Comparison of ENCODE assay signal across 16 cellular contexts in genomic region chr6:135251416-135251815, GRCh38.
DNase-seq lines count a peak whose midpoint lies in the region; ATAC-seq and TF ChIP-seq lines count a peak whose summit lies in the region.
"Had no signal": no experiment of that assay in that cellular context is flagged by ENCODE, and none has a peak within 500 bp of the region (broad histone marks: within the 10 kb centered on the region; RNA-seq: fewer than 3 reads in every experiment).

No MANE protein-coding gene starts in this region.

- H3K4me1 ChIP-seq in breast epithelium = no peaks in the 10 kb centered on the region
- H3K4me1 ChIP-seq: foreskin keratinocyte, tibial artery had no signal

- no peak overlapping the region for H3K4me3 ChIP-seq in breast epithelium
- H3K4me3 ChIP-seq: tibial artery had no signal

- no peak for TF ChIP-seq POLR2A in breast epithelium (IDR thresholded peaks at IDR 0.05)

- no peaks in the 10 kb centered on the region for H3K36me3 Mint-ChIP-seq in activated CD4-positive, alpha-beta memory T cell treated with anti-CD3 and anti-CD28 coated beads, Interleukin-2, amount 10 ng/mL, durations not matched to agents 7 days and 5 days (ENCODE audit: low read depth)
- H3K36me3 Mint-ChIP-seq: IgD-negative memory B cell had no signal

- DNase-seq in T47D (ENCODE audit: low read depth in 1 of 2, low spot score in 1 of 2) (peak; percentile 6 to 92), breast epithelium (ENCODE audit: low spot score in 2 of 2) (no peak), NCI-H774 (lab: John Stamatoyannopoulos, UW) (peak; percentile 89), left lobe of liver (ENCODE audit: low spot score) (no peak), Right ventricle myocardium superior (no peak)
- no peak for DNase-seq in activated CD4-positive, alpha-beta memory T cell treated with anti-CD3 and anti-CD28 coated beads, Interleukin-2, amount 10 ng/mL, durations not matched to agents 7 days and 5 days
- DNase-seq: DMS 273 treated with DMSO at 0.1 percent for 48 hours, foreskin keratinocyte, GOT3, NCI-H446 treated with DMSO at 0.1 percent for 48 hours, tibial artery had no signal

- H3K9me3 Mint-ChIP-seq in activated CD4-positive, alpha-beta memory T cell treated with anti-CD3 and anti-CD28 coated beads, Interleukin-2, amount 10 ng/mL, durations not matched to agents 7 days and 5 days = no peaks in the 10 kb centered on the region
- H3K9me3 Mint-ChIP-seq: IgD-negative memory B cell had no signal

- no peaks in the 10 kb centered on the region for H3K27me3 Mint-ChIP-seq in activated CD4-positive, alpha-beta memory T cell treated with anti-CD3 and anti-CD28 coated beads, Interleukin-2, amount 10 ng/mL, durations not matched to agents 7 days and 5 days
- H3K27me3 Mint-ChIP-seq: activated CD4-positive, alpha-beta T cell treated with anti-CD3 and anti-CD28 coated beads for 36 hours; IgD-negative memory B cell had no signal

- in situ Hi-C loops in T47D (cut with HindIII; ENCODE audit: low pct_unique_long_range_greater_than_20kb, low sequenced_read_pairs) = no loop called here

- H3K4me1 Mint-ChIP-seq in activated CD4-positive, alpha-beta memory T cell treated with anti-CD3 and anti-CD28 coated beads, Interleukin-2, amount 10 ng/mL, durations not matched to agents 7 days and 5 days = peaks cover 2% of the 10 kb centered on the region

- H3K4me3 Mint-ChIP-seq in activated CD4-positive, alpha-beta memory T cell treated with anti-CD3 and anti-CD28 coated beads, Interleukin-2, amount 10 ng/mL, durations not matched to agents 7 days and 5 days = no peak overlapping the region
- H3K4me3 Mint-ChIP-seq: activated CD4-positive, alpha-beta T cell treated with anti-CD3 and anti-CD28 coated beads for 36 hours; IgD-negative memory B cell had no signal

- H3K27me3 ChIP-seq in breast epithelium = no peaks in the 10 kb centered on the region
- H3K27me3 ChIP-seq: neutrophil, tibial artery had no signal

- H3K27ac ChIP-seq in breast epithelium = no peak overlapping the region
- H3K27ac ChIP-seq: foreskin keratinocyte, neutrophil, tibial artery had no signal

- CTCF ChIA-PET in activated CD4-positive, alpha-beta memory T cell treated with anti-CD3 and anti-CD28 coated beads, Interleukin-2, amount 10 ng/mL, durations not matched to agents 7 days and 5 days (lab: Charles Lee) = no interaction called here

- POLR2A ChIA-PET in activated CD4-positive, alpha-beta memory T cell treated with anti-CD3 and anti-CD28 coated beads, Interleukin-2, amount 10 ng/mL, durations not matched to agents 7 days and 5 days (lab: Charles Lee) = no interaction called here

- no peak for TF ChIP-seq CTCF in breast epithelium (IDR thresholded peaks at IDR 0.05)

- intact Hi-C loops in breast epithelium (cut with DNase I; ENCODE audit: low total_unique reads) = no loop called here
- intact Hi-C loops in Right ventricle myocardium superior (cut with DNase I) = no loop called here

- no peak overlapping the region for H3K27ac Mint-ChIP-seq in activated CD4-positive, alpha-beta memory T cell treated with anti-CD3 and anti-CD28 coated beads, Interleukin-2, amount 10 ng/mL, durations not matched to agents 7 days and 5 days
- H3K27ac Mint-ChIP-seq: activated CD4-positive, alpha-beta T cell treated with anti-CD3 and anti-CD28 coated beads for 36 hours; IgD-negative memory B cell had no signal

- ATAC-seq in left lobe of liver (peak; percentile 89), GM21786 (IDR thresholded peaks at IDR 0.05; ENCODE audit: unreplicated experiment) (no peak), Right ventricle myocardium superior (ENCODE audit: poor library complexity) (no peak), HG03135 (IDR thresholded peaks at IDR 0.05; ENCODE audit: unreplicated experiment) (no peak)
- ATAC-seq: foreskin keratinocyte had no signal

- no peaks in the 10 kb centered on the region for H3K9me3 ChIP-seq in breast epithelium
- H3K9me3 ChIP-seq: neutrophil, tibial artery had no signal

- H3K36me3 ChIP-seq in breast epithelium = no peaks in the 10 kb centered on the region
- H3K36me3 ChIP-seq: neutrophil, tibial artery had no signal

Comparison
In these comparisons a context has a peak if more than half of its experiments do, and no peak if none do; other contexts are left out.
1. DNase-seq: peak in T47D (2 of 2) and NCI-H774 (single experiment); none in breast epithelium (0 of 2), left lobe of liver (single experiment), activated CD4-positive, alpha-beta memory T cell treated with anti-CD3 and anti-CD28 coated beads, Interleukin-2, amount 10 ng/mL, durations not matched to agents 7 days and 5 days (single experiment) and Right ventricle myocardium superior (single experiment).